ENCODE assay signal across 8 cellular contexts in the genomic region with DNA sequence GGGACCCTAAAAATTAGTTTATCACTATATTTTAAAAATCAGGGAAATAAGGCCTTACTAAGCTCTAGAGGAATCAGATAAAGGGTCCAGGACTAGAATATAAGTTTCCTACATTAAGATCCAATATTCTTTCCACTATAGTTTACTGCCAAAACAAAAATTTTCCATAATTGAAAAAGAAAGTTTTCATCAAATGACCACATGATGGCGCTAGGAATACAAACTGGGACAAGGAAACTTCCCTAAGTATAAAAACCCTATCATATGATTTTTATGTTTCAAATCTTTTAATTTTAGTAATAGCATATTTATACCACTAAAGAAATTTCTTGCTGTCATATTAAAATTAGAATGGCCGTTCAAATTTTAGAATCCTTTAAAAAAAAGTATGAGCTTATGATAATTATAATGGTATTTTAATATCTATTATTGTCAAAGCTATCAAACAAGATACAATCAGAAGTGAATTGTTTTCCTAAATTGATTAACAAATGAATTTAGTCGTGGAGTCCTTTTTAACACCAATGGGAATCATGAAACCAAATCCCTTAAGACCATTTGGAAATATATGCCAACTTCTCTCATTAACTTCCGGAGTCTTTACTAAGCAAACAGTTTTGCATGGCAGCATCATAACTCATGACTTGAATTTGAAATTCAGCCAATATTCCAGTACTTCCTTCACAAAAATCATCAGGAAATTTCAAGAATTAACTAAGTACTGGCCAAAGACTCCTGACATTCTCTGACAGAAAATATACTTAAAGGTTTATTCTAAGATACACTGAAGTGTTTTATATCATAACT.
DNase-seq lines count a peak whose midpoint lies in the region; ATAC-seq and TF ChIP-seq lines count a peak whose summit lies in the region.
"Had no signal": no experiment of that assay in that cellular context is flagged by ENCODE, and none has a peak within 500 bp of the region (broad histone marks: within the 10 kb centered on the region; RNA-seq: fewer than 3 reads in every experiment).

No MANE protein-coding gene starts in this region.

- TF ChIP-seq CTCF in GM13976 (IDR thresholded peaks at IDR 0.05; ENCODE audit: borderline replicate concordance, control extremely low read depth, extremely low read depth, insufficient read depth, missing control alignments) = peak; percentile 27

- no peaks in the 10 kb centered on the region for H3K36me3 Mint-ChIP-seq in activated T-cell treated with anti-CD3 and anti-CD28 coated beads, Interleukin-2, amount 50 U/mL, for 72 hours (ENCODE audit: insufficient read depth in 2 of 2)

- H3K9me3 Mint-ChIP-seq in activated T-cell treated with anti-CD3 and anti-CD28 coated beads, Interleukin-2, amount 50 U/mL, for 72 hours = no peaks in the 10 kb centered on the region
- H3K9me3 Mint-ChIP-seq: activated B cell treated with CpG ODN at 0.5 μM for 24 hours had no signal

- DNase-seq in GM13976 (ENCODE audit: low spot score) (no peak), NCI-H345 (lab: John Stamatoyannopoulos, UW) (peak; percentile 3), dermis microvascular lymphatic vessel endothelial cell (ENCODE audit: low read depth in 2 of 2) (peak; percentile 35 to 69), renal cortical epithelial cell (ENCODE audit: low read depth) (peak; percentile 65)
- no peak for DNase-seq in activated T-cell treated with anti-CD3 and anti-CD28 coated beads, Interleukin-2, amount 50 U/mL, for 72 hours
- DNase-seq: activated B cell treated with CpG ODN at 0.5 μM for 24 hours had no signal

- in situ Hi-C loops in GM13976 (cut with MboI; ENCODE audit: low sequenced_read_pairs, unreplicated experiment) = no loop called here

- H3K4me1 Mint-ChIP-seq in activated T-cell treated with anti-CD3 and anti-CD28 coated beads, Interleukin-2, amount 50 U/mL, for 72 hours (ENCODE audit: low read depth) = no peaks in the 10 kb centered on the region
- H3K4me1 Mint-ChIP-seq: activated B cell treated with CpG ODN at 0.5 μM for 24 hours had no signal

- peaks cover 7% of the 10 kb centered on the region for H3K27me3 Mint-ChIP-seq in activated T-cell treated with anti-CD3 and anti-CD28 coated beads, Interleukin-2, amount 50 U/mL, for 72 hours (ENCODE audit: low read depth)
- H3K27me3 Mint-ChIP-seq: activated B cell treated with CpG ODN at 0.5 μM for 24 hours had no signal

- ATAC-seq in HG02852 (IDR thresholded peaks at IDR 0.05; ENCODE audit: unreplicated experiment) = no peak
- no peak for ATAC-seq in activated T-cell treated with anti-CD3 and anti-CD28 coated beads, Interleukin-2, amount 50 U/mL, for 72 hours (replicated peaks in 1 of 2)
- no peak for ATAC-seq in HG02642 (IDR thresholded peaks at IDR 0.05; ENCODE audit: poor library complexity, unreplicated experiment)

- no peak overlapping the region for H3K4me3 Mint-ChIP-seq in activated T-cell treated with anti-CD3 and anti-CD28 coated beads, Interleukin-2, amount 50 U/mL, for 72 hours
- H3K4me3 Mint-ChIP-seq: activated B cell treated with CpG ODN at 0.5 μM for 24 hours had no signal

- no peak overlapping the region for H3K27ac Mint-ChIP-seq in activated T-cell treated with anti-CD3 and anti-CD28 coated beads, Interleukin-2, amount 50 U/mL, for 72 hours
- H3K27ac Mint-ChIP-seq: activated B cell treated with CpG ODN at 0.5 μM for 24 hours had no signal

Comparison
In these comparisons a context has a peak if more than half of its experiments do, and no peak if none do; other contexts are left out.
1. DNase-seq: peak in NCI-H345 (single experiment), dermis microvascular lymphatic vessel endothelial cell (2 of 2) and renal cortical epithelial cell (single experiment); none in GM13976 (single experiment) and activated T-cell treated with anti-CD3 and anti-CD28 coated beads, Interleukin-2, amount 50 U/mL, for 72 hours (0 of 2).